Comparison of ENCODE assay signal across 9 cellular contexts in genomic region chr3:158918008-158918407, GRCh38.
DNase-seq lines count a peak whose midpoint lies in the region; ATAC-seq, FAIRE-seq and TF ChIP-seq lines count a peak whose summit lies in the region.
"Had no signal": no experiment of that assay in that cellular context is flagged by ENCODE, and none has a peak within 500 bp of the region (broad histone marks: within the 10 kb centered on the region; RNA-seq: fewer than 3 reads in every experiment).

No MANE protein-coding gene starts in this region.

- TF ChIP-seq CTCF in A549 (IDR thresholded peaks at IDR 0.05) (peak; percentile 53), esophagus squamous epithelium (IDR thresholded peaks at IDR 0.05) (peak in 5 of 6 experiments; percentile 25 to 63 (median 41)), pancreas (IDR thresholded peaks at IDR 0.05) (peak; percentile 24 to 46 (median 42))

- POLR2A ChIA-PET in A549 (lab: Yijun Ruan, JAX) = interaction anchor here (1.0 kb wide), 1 partner anchor 342 kb away, joined by 3 read pairs; no protein-coding TSS in a partner anchor
- POLR2A ChIA-PET in naive thymus-derived CD4-positive, alpha-beta T cell (lab: Charles Lee) = no interaction called here

- H3K9me3 ChIP-seq in A549 (no peaks in the 10 kb centered on the region), esophagus squamous epithelium (no peaks in the 10 kb centered on the region), pancreas (peaks cover 0 to 2% (median 0%) of the 10 kb centered on the region in 4 donors)
- H3K9me3 ChIP-seq in naive thymus-derived CD4-positive, alpha-beta T cell (ENCODE audit: control insufficient read depth in 2 of 3, low read length in 3 of 3) = no peaks in the 10 kb centered on the region
- H3K9me3 ChIP-seq: ovary had no signal

- peak; percentile 65 to 71 for TF ChIP-seq RAD21 in A549 (conservative IDR thresholded peaks at IDR 0.05 in 1 of 2, IDR thresholded peaks at IDR 0.05 in 1 of 2)

- 7% methylated on average over 3 of the region's 3 CpGs for WGBS in A549 (ENCODE audit: missing lambda C conversion rate)
- WGBS in esophagus squamous epithelium, 2 donors = 19 to 31% methylated on average over 3 of the region's 3 CpGs
- WGBS in pancreas, 2 donors = 12 to 19% methylated on average over 3 of the region's 3 CpGs

- in situ Hi-C loops in KBM-7 (cut with MboI; ENCODE audit: low pct_unique_long_range_greater_than_20kb, low sequenced_read_pairs) = no loop called here
- in situ Hi-C loops in SK-MEL-5 (cut with HindIII; ENCODE audit: low pct_unique_long_range_greater_than_20kb, low sequenced_read_pairs) = loop anchor here (25.0 kb wide), 1 partner anchor 344 kb away; no protein-coding TSS in a partner anchor

- no peak for TF ChIP-seq EP300 in A549 (IDR thresholded peaks at IDR 0.05)

- DNase-seq in A549 (ENCODE audit: low read depth in 1 of 2, low spot score in 1 of 2) (peak; percentile 15 to 53), GM03348 (ENCODE audit: low spot score) (peak; percentile 77), H4 (ENCODE audit: low spot score) (peak; percentile 76), KBM-7 (peak; percentile 49), SK-MEL-5 (ENCODE audit: low read depth, low spot score) (peak; percentile 75), esophagus squamous epithelium (lab: John Stamatoyannopoulos, UW) (no peak), pancreas (peak in 4 of 6 donors; percentile 22 to 64 (median 24))
- no peak for DNase-seq in naive thymus-derived CD4-positive, alpha-beta T cell

- H3K36me3 ChIP-seq in esophagus squamous epithelium = no peaks in the 10 kb centered on the region
- no peaks in the 10 kb centered on the region for H3K36me3 ChIP-seq in pancreas
- H3K36me3 ChIP-seq in naive thymus-derived CD4-positive, alpha-beta T cell (ENCODE audit: control insufficient read depth in 2 of 3, insufficient read depth in 3 of 3, low read length in 3 of 3) = no peaks in the 10 kb centered on the region
- H3K36me3 ChIP-seq: ovary had no signal

- intact Hi-C loops in esophagus squamous epithelium (cut with DNase I) (no loop called here), pancreas (cut with DNase I) (loop anchor here in 2 of 3 donors (5.0 to 10.0 kb wide), 2 partner anchors 339 to 347 kb away; no protein-coding TSS in a partner anchor)
- intact Hi-C loops in naive thymus-derived CD4-positive, alpha-beta T cell (cut with micrococcal nuclease) = no loop called here

- ATAC-seq in A549 (peak; percentile 86 to 95), pancreas (peak; percentile 58 to 89 (median 86))
- no peak for ATAC-seq in naive thymus-derived CD4-positive, alpha-beta T cell

- H3K4me2 ChIP-seq in A549 = no peak overlapping the region

- CTCF ChIA-PET in A549 (lab: Yijun Ruan, JAX) = interaction anchor here (0.7 to 2.6 kb wide), 16 partner anchors 10 to 531 kb away, joined by 3 to 20 read pairs (median 3); no protein-coding TSS in a partner anchor
- CTCF ChIA-PET in naive thymus-derived CD4-positive, alpha-beta T cell (lab: Charles Lee) = no interaction called here

- no peaks in the 10 kb centered on the region for H3K4me1 ChIP-seq in A549
- no peaks in the 10 kb centered on the region for H3K4me1 ChIP-seq in esophagus squamous epithelium
- H3K4me1 ChIP-seq in pancreas = no peaks in the 10 kb centered on the region
- no peaks in the 10 kb centered on the region for H3K4me1 ChIP-seq in naive thymus-derived CD4-positive, alpha-beta T cell (ENCODE audit: control insufficient read depth in 2 of 2, insufficient read depth in 2 of 2, low read length in 2 of 2)

- H3K27ac Mint-ChIP-seq in naive thymus-derived CD4-positive, alpha-beta T cell = no peak overlapping the region

- no peak overlapping the region for H3K27ac ChIP-seq in A549
- H3K27ac ChIP-seq in esophagus squamous epithelium = no peak overlapping the region
- no peak overlapping the region for H3K27ac ChIP-seq in pancreas
- H3K27ac ChIP-seq in naive thymus-derived CD4-positive, alpha-beta T cell (ENCODE audit: low read depth, low read length) = no peak overlapping the region
- H3K27ac ChIP-seq: ovary had no signal

- TF ChIP-seq POLR2A in A549 (IDR thresholded peaks at IDR 0.05; ENCODE audit: low read length) = no peak
- no peak for TF ChIP-seq POLR2A in esophagus squamous epithelium (IDR thresholded peaks at IDR 0.05)

- H3K4me3 ChIP-seq in A549 (no peak overlapping the region), esophagus squamous epithelium (no peak overlapping the region), pancreas (no peak overlapping the region)
- H3K4me3 ChIP-seq in naive thymus-derived CD4-positive, alpha-beta T cell (ENCODE audit: low read length) = no peak overlapping the region
- H3K4me3 ChIP-seq: ovary had no signal

- no peaks in the 10 kb centered on the region for H3K36me3 Mint-ChIP-seq in naive thymus-derived CD4-positive, alpha-beta T cell

- H3K27me3 ChIP-seq in esophagus squamous epithelium (no peaks in the 10 kb centered on the region), pancreas (no peaks in the 10 kb centered on the region)
- no peaks in the 10 kb centered on the region for H3K27me3 ChIP-seq in naive thymus-derived CD4-positive, alpha-beta T cell (ENCODE audit: control insufficient read depth in 2 of 2, insufficient read depth in 2 of 2, low read length in 2 of 2)
- H3K27me3 ChIP-seq: ovary had no signal

- peaks cover 0 to 6% (median 0%) of the 10 kb centered on the region in 5 donors for H3K27me3 Mint-ChIP-seq in naive thymus-derived CD4-positive, alpha-beta T cell

- FAIRE-seq in A549 (lab: Jason Lieb, UNC) (peak; percentile 68), pancreas (lab: Jason Lieb, UNC) (no peak)

- H3K9me3 Mint-ChIP-seq in naive thymus-derived CD4-positive, alpha-beta T cell = peaks cover 0 to 2% (median 0%) of the 10 kb centered on the region in 11 donors

- H3K4me3 Mint-ChIP-seq in naive thymus-derived CD4-positive, alpha-beta T cell = no peak overlapping the region

- H3K4me1 Mint-ChIP-seq in naive thymus-derived CD4-positive, alpha-beta T cell = no peaks in the 10 kb centered on the region

TF ChIP-seq in A549, 52 proteins besides CTCF, POLR2A, EP300 and RAD21:
- no peak for TF ChIP-seq ELK1 (IDR thresholded peaks at IDR 0.05; ENCODE audit: low read depth, low read length)
- TF ChIP-seq HDAC2 (IDR thresholded peaks at IDR 0.05) = no peak
- TF ChIP-seq SMC3 (IDR thresholded peaks at IDR 0.05) = peak; percentile 61; the same call in 2 of the 3 replicates
- no peak for TF ChIP-seq FOXS1 (CRISPR knock-in tag; IDR thresholded peaks at IDR 0.05)
- TF ChIP-seq HOXB5 (CRISPR knock-in tag; IDR thresholded peaks at IDR 0.05) = no peak

Comparison
In these comparisons a context has a peak if more than half of its experiments do, and no peak if none do; other contexts are left out.
1. DNase-seq: peak in A549 (2 of 2), GM03348 (single experiment), H4 (single experiment), KBM-7 (single experiment), SK-MEL-5 (single experiment) and pancreas (4 of 6); none in esophagus squamous epithelium (single experiment) and naive thymus-derived CD4-positive, alpha-beta T cell (0 of 9).
2. intact Hi-C loops: an anchor here in pancreas (5.0 to 10.0 kb wide); none called in esophagus squamous epithelium and naive thymus-derived CD4-positive, alpha-beta T cell.
3. Peak in every context shown above with its lines, with median percentiles within 50 percentile points of each other: CTCF ChIP-seq.